In genomic region chr19:48443262-48443661, GRCh38 we compare ENCODE assay signal across 10 cellular contexts. TPM values are rescaled to one million over a fixed set of nuclear protein-coding genes. Genes with fewer than 3 reads are reported as not detected.
DNase-seq lines count a peak whose midpoint lies in the region; ATAC-seq, FAIRE-seq and TF ChIP-seq lines count a peak whose summit lies in the region.
"Had no signal": no experiment of that assay in that cellular context is flagged by ENCODE, and none has a peak within 500 bp of the region (broad histone marks: within the 10 kb centered on the region; RNA-seq: fewer than 3 reads in every experiment).

No MANE protein-coding gene starts in this region.

- FAIRE-seq in kidney (lab: Jason Lieb, UNC) = no peak
- FAIRE-seq: GM18507 had no signal

- CTCF ChIA-PET in AG04450 (lab: Charles Lee) (interaction anchor here (1.0 kb wide), 1 partner anchor 52 kb away, joined by 3 read pairs; the partner anchor contains the start of gene KDELR1), RWPE1 (lab: Yijun Ruan, JAX) (interaction anchor here (0.5 to 0.9 kb wide), 2 partner anchors 52 to 62 kb away, joined by 3 to 4 read pairs; partner anchors contain the start of gene KDELR1)

- peak overlapping the region; percentile 80 to 99 (median 93) for H3K4me2 ChIP-seq in BLaER1 treated with 17β-estradiol and CSF1 and Interleukin-3, amounts not matched to agents 10 nM and 100 nM

- no peak for DNase-seq in AG04450 (ENCODE audit: low read depth, low spot score)
- DNase-seq in RWPE1 (ENCODE audit: low spot score) = peak; percentile 27
- DNase-seq in kidney = peak; percentile 85
- no peak for DNase-seq in middle frontal gyrus (ENCODE audit: extremely low spot score, low spot score)
- no peak for DNase-seq in SK-N-DZ (ENCODE audit: low spot score)
- no peak for DNase-seq in stimulated activated effector memory CD8-positive, alpha-beta T cell treated with anti-CD3 and anti-CD28 coated beads, Interleukin-12 subunit alpha, Interleukin-12 subunit beta, amount 100 ng/mL, for 72 hours (ENCODE audit: low spot score in 2 of 2)
- DNase-seq: Right ventricle myocardium superior had no signal

- peaks cover 9% of the 10 kb centered on the region for H3K27me3 ChIP-seq in AG04450 (ENCODE audit: control insufficient read depth, insufficient read depth, low read length)
- peaks cover 15 to 39% (median 37%) of the 10 kb centered on the region in 11 experiments for H3K27me3 ChIP-seq in BLaER1 treated with 17β-estradiol and CSF1 and Interleukin-3, amounts not matched to agents 10 nM and 100 nM

- TF ChIP-seq CTCF in AG04450 (IDR thresholded peaks at IDR 0.05; ENCODE audit: low read depth, low read length) (no peak), RWPE1 (conservative IDR thresholded peaks at IDR 0.05; ENCODE audit: low read depth) (no peak), kidney (IDR thresholded peaks at IDR 0.05; ENCODE audit: borderline replicate concordance, extremely low read depth, insufficient read depth) (no peak)

- peaks cover 0 to 21% (median under 1%) of the 10 kb centered on the region in 11 experiments; a peak in 8 of 22 replicates for H4K20me1 ChIP-seq in BLaER1 treated with 17β-estradiol and CSF1 and Interleukin-3, amounts not matched to agents 10 nM and 100 nM

- H3K9ac ChIP-seq in BLaER1 treated with 17β-estradiol and CSF1 and Interleukin-3, amounts not matched to agents 10 nM and 100 nM = 0 out of 22 replicates have a peak overlapping the region, but pooled peaks of 1 of the 11 experiments have one; percentile 91
- H3K9ac ChIP-seq in kidney (ENCODE audit: low read length in 2 of 2) = no peak overlapping the region

- H3K4me3 ChIP-seq in AG04450 (ENCODE audit: low read depth, low read length) (peak overlapping the region; percentile 7; the same call in 1 of the 2 replicates), kidney (ENCODE audit: low read length in 2 of 2) (no peak overlapping the region)
- H3K4me3 ChIP-seq in BLaER1 treated with 17β-estradiol and CSF1 and Interleukin-3, amounts not matched to agents 10 nM and 100 nM = peak overlapping the region in 6 of 10 experiments; percentile 82 to 97 (median 94); a peak in 5 of 20 replicates

- POLR2A ChIA-PET in AG04450 (lab: Yijun Ruan, JAX) (no interaction called here), RWPE1 (lab: Yijun Ruan, JAX; ENCODE audit: low non-redundant PET) (interaction anchor here (0.6 kb wide), 1 partner anchor 8 kb away, joined by 6 read pairs; no protein-coding TSS in a partner anchor)

- peaks cover 13 to 20% (median 16%) of the 10 kb centered on the region in 11 experiments for H3K36me3 ChIP-seq in BLaER1 treated with 17β-estradiol and CSF1 and Interleukin-3, amounts not matched to agents 10 nM and 100 nM
- H3K36me3 ChIP-seq in kidney (ENCODE audit: control insufficient read depth in 1 of 2, insufficient read depth in 2 of 2, low read length in 2 of 2) = peaks cover 2 to 9% of the 10 kb centered on the region in 2 donors

- H3K9me3 ChIP-seq in AG04450 (ENCODE audit: control insufficient read depth, insufficient read depth, low read length) (peaks cover 6% of the 10 kb centered on the region; the same call in 1 of the 2 replicates), kidney (ENCODE audit: control insufficient read depth in 1 of 2, low read length in 2 of 2) (no peaks in the 10 kb centered on the region)
- H3K9me3 ChIP-seq in BLaER1 treated with 17β-estradiol and CSF1 and Interleukin-3, amounts not matched to agents 10 nM and 100 nM (replicated peaks in 1 of 11) = no peaks in the 10 kb centered on the region

- peaks cover 28% of the 10 kb centered on the region for H3K4me1 Mint-ChIP-seq in stimulated activated effector memory CD8-positive, alpha-beta T cell treated with anti-CD3 and anti-CD28 coated beads, Interleukin-12 subunit alpha, Interleukin-12 subunit beta, amount 100 ng/mL, for 72 hours

- H3K27ac ChIP-seq in AG04450 (ENCODE audit: low read depth, low read length) (no peak overlapping the region), RWPE1 (no peak overlapping the region), kidney (ENCODE audit: low read depth in 2 of 2, low read length in 2 of 2) (no peak overlapping the region)
- H3K27ac ChIP-seq in BLaER1 treated with 17β-estradiol and CSF1 and Interleukin-3, amounts not matched to agents 10 nM and 100 nM = no peak overlapping the region

- H3K27ac Mint-ChIP-seq in stimulated activated effector memory CD8-positive, alpha-beta T cell treated with anti-CD3 and anti-CD28 coated beads, Interleukin-12 subunit alpha, Interleukin-12 subunit beta, amount 100 ng/mL, for 72 hours = no peak overlapping the region

- peaks cover 38% of the 10 kb centered on the region for H3K36me3 Mint-ChIP-seq in stimulated activated effector memory CD8-positive, alpha-beta T cell treated with anti-CD3 and anti-CD28 coated beads, Interleukin-12 subunit alpha, Interleukin-12 subunit beta, amount 100 ng/mL, for 72 hours

- H3K4me1 ChIP-seq in BLaER1 treated with 17β-estradiol and CSF1 and Interleukin-3, amounts not matched to agents 10 nM and 100 nM = peaks cover 32 to 41% (median 34%) of the 10 kb centered on the region in 10 experiments
- H3K4me1 ChIP-seq in kidney (ENCODE audit: control insufficient read depth in 1 of 2, insufficient read depth in 1 of 2, low read depth in 1 of 2, low read length in 2 of 2) = peaks cover 9 to 11% of the 10 kb centered on the region in 2 donors

- ATAC-seq in GM19452 (IDR thresholded peaks at IDR 0.05; ENCODE audit: unreplicated experiment) = no peak
- no peak for ATAC-seq in stimulated activated effector memory CD8-positive, alpha-beta T cell treated with anti-CD3 and anti-CD28 coated beads, Interleukin-12 subunit alpha, Interleukin-12 subunit beta, amount 100 ng/mL, for 72 hours

- intact Hi-C loops in kidney (cut with DNase I) = no loop called here

- H3K4me3 Mint-ChIP-seq in stimulated activated effector memory CD8-positive, alpha-beta T cell treated with anti-CD3 and anti-CD28 coated beads, Interleukin-12 subunit alpha, Interleukin-12 subunit beta, amount 100 ng/mL, for 72 hours = no peak overlapping the region

- no peaks in the 10 kb centered on the region for H3K9me3 Mint-ChIP-seq in stimulated activated effector memory CD8-positive, alpha-beta T cell treated with anti-CD3 and anti-CD28 coated beads, Interleukin-12 subunit alpha, Interleukin-12 subunit beta, amount 100 ng/mL, for 72 hours

RNA-seq across cellular contexts. Expression of gene GRWD1, which starts 2.5 kb away (rescaled TPM):
- polyA plus RNA-seq in AG04450 (2011; rRNA removed) (15.2 and 16.0 TPM in 2 replicates), kidney (ENCODE audit: insufficient read depth, low read depth, low replicate concordance) (19.0 TPM)
- polyA minus RNA-seq in AG04450 (2011; rRNA and poly(A)+ RNA removed) = 11.6 TPM in 2 replicates
- 34.0 TPM for total RNA-seq in kidney
- polyA plus RNA-seq in SK-N-DZ (2014; cell fraction: cytosol; rRNA removed) = 29.3 and 41.5 TPM in 2 replicates
- 11.7 and 14.8 TPM in 2 replicates for polyA plus RNA-seq in SK-N-DZ (2014; cell fraction: nucleus; rRNA removed)

RNA-seq across cellular contexts. Expression of gene KCNJ14, which starts 12.1 kb away (rescaled TPM):
- polyA plus RNA-seq in AG04450 (2011; rRNA removed) = 0.20 and 0.25 TPM in 2 replicates
- polyA minus RNA-seq in AG04450 (2011; rRNA and poly(A)+ RNA removed) = 0.35 and 0.41 TPM in 2 replicates
- 1.0 TPM for total RNA-seq in kidney
- 0.28 TPM for polyA plus RNA-seq in kidney (ENCODE audit: insufficient read depth, low read depth, low replicate concordance)
- polyA plus RNA-seq in SK-N-DZ (2014; cell fraction: cytosol; rRNA removed) = 0.14 and 0.38 TPM in 2 replicates
- 1.1 and 1.5 TPM in 2 replicates for polyA plus RNA-seq in SK-N-DZ (2014; cell fraction: nucleus; rRNA removed)

RNA-seq across cellular contexts. Expression of gene CYTH2, which starts 25.9 kb away (rescaled TPM):
- polyA plus RNA-seq in AG04450 (2011; rRNA removed) (29.3 and 35.6 TPM in 2 replicates), kidney (ENCODE audit: insufficient read depth, low read depth, low replicate concordance) (51.0 TPM)
- polyA minus RNA-seq in AG04450 (2011; rRNA and poly(A)+ RNA removed) = 38.7 and 57.2 TPM in 2 replicates
- 96.1 TPM for total RNA-seq in kidney
- polyA plus RNA-seq in SK-N-DZ (2014; cell fraction: cytosol; rRNA removed) = 27.6 and 28.1 TPM in 2 replicates
- 70.9 and 73.1 TPM in 2 replicates for polyA plus RNA-seq in SK-N-DZ (2014; cell fraction: nucleus; rRNA removed)

RNA-seq across cellular contexts. Expression of gene GRIN2D, which starts 49.8 kb away (rescaled TPM):
- polyA plus RNA-seq in AG04450 (2011; rRNA removed) = 0.07 and 0.10 TPM in 2 replicates
- polyA minus RNA-seq in AG04450 (2011; rRNA and poly(A)+ RNA removed) = 0.22 and 0.37 TPM in 2 replicates
- total RNA-seq in kidney = 0.54 TPM
- polyA plus RNA-seq in kidney (ENCODE audit: insufficient read depth, low read depth, low replicate concordance) = 0.13 TPM
- 0.07 and 0.08 TPM in 2 replicates for polyA plus RNA-seq in SK-N-DZ (2014; cell fraction: cytosol; rRNA removed)
- 0.24 TPM in 1 of 2 replicates, not detected in the other for polyA plus RNA-seq in SK-N-DZ (2014; cell fraction: nucleus; rRNA removed)

RNA-seq across cellular contexts. Expression of gene KDELR1, which starts 51.9 kb away (rescaled TPM):
- polyA plus RNA-seq in AG04450 (2011; rRNA removed) = 168 and 187 TPM in 2 replicates
- polyA minus RNA-seq in AG04450 (2011; rRNA and poly(A)+ RNA removed) = 155 and 179 TPM in 2 replicates
- total RNA-seq in kidney = 169 TPM
- 204 TPM for polyA plus RNA-seq in kidney (ENCODE audit: insufficient read depth, low read depth, low replicate concordance)
- polyA plus RNA-seq in SK-N-DZ (2014; cell fraction: cytosol; rRNA removed) = 42.6 and 46.1 TPM in 2 replicates
- polyA plus RNA-seq in SK-N-DZ (2014; cell fraction: nucleus; rRNA removed) = 16.9 and 19.5 TPM in 2 replicates

Comparison
In these comparisons a context has a peak if more than half of its experiments do, and no peak if none do; other contexts are left out.
1. DNase-seq: peak in RWPE1 (single experiment) and kidney (single experiment); none in AG04450 (single experiment), middle frontal gyrus (single experiment), SK-N-DZ (single experiment) and stimulated activated effector memory CD8-positive, alpha-beta T cell treated with anti-CD3 and anti-CD28 coated beads, Interleukin-12 subunit alpha, Interleukin-12 subunit beta, amount 100 ng/mL, for 72 hours (0 of 2).
2. H3K4me3 ChIP-seq: peak in AG04450 (single experiment) and BLaER1 treated with 17β-estradiol and CSF1 and Interleukin-3, amounts not matched to agents 10 nM and 100 nM (6 of 10); none in kidney (0 of 2).